In genomic region chr10:5942471-5942870, GRCh38 we compare ENCODE assay signal across 16 cellular contexts. TPM values are rescaled to one million over a fixed set of nuclear protein-coding genes. Genes with fewer than 3 reads are reported as not detected.
DNase-seq lines count a peak whose midpoint lies in the region; ATAC-seq and TF ChIP-seq lines count a peak whose summit lies in the region.
"Had no signal": no experiment of that assay in that cellular context is flagged by ENCODE, and none has a peak within 500 bp of the region (broad histone marks: within the 10 kb centered on the region; RNA-seq: fewer than 3 reads in every experiment).

No MANE protein-coding gene starts in this region.

- intact Hi-C loops in left lung (cut with DNase I): no loop called here
- intact Hi-C loops in sciatic nerve (cut with DNase I): no loop called here

- H3K9ac ChIP-seq in duodenal mucosa (ENCODE audit: low read depth in 1 of 2, low read length in 2 of 2): no peak overlapping the region

- peak; percentile 28 for ATAC-seq in left lung
- peak; percentile 57 for ATAC-seq in sciatic nerve
- ATAC-seq in GM21529 (IDR thresholded peaks at IDR 0.05; ENCODE audit: unreplicated experiment): no peak
- no peak for ATAC-seq in HG02884 (IDR thresholded peaks at IDR 0.05; ENCODE audit: unreplicated experiment)

- DNase-seq in Ammon's horn (ENCODE audit: low spot score) (peak; percentile 68), left lung (peak; percentile 77 to 88), sciatic nerve (ENCODE audit: low spot score) (peak; percentile 73), NOMO-1 treated with dmso at 0.1 percent for 144 hours (lab: John Stamatoyannopoulos, UW; ENCODE audit: unreplicated experiment) (no peak), NCI-H1105 (lab: John Stamatoyannopoulos, UW) (no peak)
- DNase-seq: KBM-7, NCI-H1694 treated with DMSO at 0.1 percent for 48 hours, NCI-H82, SHP77 treated with DMSO at 0.1 percent for 48 hours had no signal

- H3K27ac ChIP-seq in duodenal mucosa (ENCODE audit: low read depth, low read length) (peak overlapping the region; percentile 37), left lung (peak overlapping the region; percentile 89 to 92)
- H3K27ac ChIP-seq: A549, VCaP had no signal

- H3K36me3 ChIP-seq in duodenal mucosa (ENCODE audit: control insufficient read depth in 1 of 2, insufficient read depth in 2 of 2, low read length in 2 of 2): peaks cover 13 to 14% of the 10 kb centered on the region in 2 donors
- peaks cover 0 to 17% of the 10 kb centered on the region in 2 donors for H3K36me3 ChIP-seq in left lung

- H3K27me3 ChIP-seq in duodenal mucosa (ENCODE audit: control insufficient read depth in 1 of 2, insufficient read depth in 2 of 2, low read length in 2 of 2) (no peaks in the 10 kb centered on the region), left lung (no peaks in the 10 kb centered on the region)

- TF ChIP-seq CTCF in left lung (IDR thresholded peaks at IDR 0.05): no peak

- H3K9me3 ChIP-seq in duodenal mucosa (ENCODE audit: control insufficient read depth in 1 of 2, low read length in 2 of 2): no peaks in the 10 kb centered on the region
- H3K9me3 ChIP-seq in left lung: no peaks in the 10 kb centered on the region
- H3K9me3 ChIP-seq: A549 had no signal

- H3K4me3 ChIP-seq in duodenal mucosa (ENCODE audit: low read depth in 1 of 2, low read length in 2 of 2) (no peak overlapping the region), left lung (peak overlapping the region in 1 of 2 donors; percentile 4)
- H3K4me3 ChIP-seq: A549 had no signal

- H3K4me1 ChIP-seq in duodenal mucosa (ENCODE audit: control insufficient read depth in 1 of 2, insufficient read depth in 2 of 2, low read length in 2 of 2) (peaks cover 23 to 27% of the 10 kb centered on the region in 2 donors), left lung (peaks cover 23 to 59% of the 10 kb centered on the region in 2 donors)

RNA-seq across cellular contexts. Expression of gene IL15RA, which starts 34.9 kb away (rescaled TPM):
- total RNA-seq in left lung (10 to 100 TPM; 14.7 to 46.2 TPM), sciatic nerve (9.6 TPM)
- total RNA-seq: frontal cortex, mesothelial cell of epicardium had no signal

RNA-seq across cellular contexts. Expression of gene FBH1, which starts 52.4 kb away (rescaled TPM):
- 10 to 100 TPM; 74.7 to 77.4 TPM for total RNA-seq in left lung
- 85.3 TPM for total RNA-seq in sciatic nerve

RNA-seq across cellular contexts. Expression of gene ANKRD16, which starts 52.8 kb away (rescaled TPM):
- 1 to 10 TPM; 4.4 to 4.5 TPM for total RNA-seq in left lung
- 10.0 TPM for total RNA-seq in sciatic nerve

Comparison
In these comparisons a context has a peak if more than half of its experiments do, and no peak if none do; other contexts are left out.
1. DNase-seq: peak in Ammon's horn (single experiment), left lung (2 of 2) and sciatic nerve (single experiment); none in NOMO-1 treated with dmso at 0.1 percent for 144 hours (single experiment) and NCI-H1105 (single experiment).
2. ATAC-seq: peak in left lung (single experiment) and sciatic nerve (single experiment); none in GM21529 (single experiment) and HG02884 (single experiment).